In genomic region chr16:50467943-50468748, GRCh38 we compare ENCODE assay signal across 1 cellular context.
TF ChIP-seq lines count a peak whose summit lies in the region.

No MANE protein-coding gene starts in this region.

TF ChIP-seq in HepG2, 621 proteins besides CTCF, POLR2A, EP300 and RAD21 (continued from another document and continues in another):
- TF ChIP-seq AKNA (CRISPR knock-in tag; IDR thresholded peaks at IDR 0.05; ENCODE audit: borderline replicate concordance) = no peak
- TF ChIP-seq ZNF740 (CRISPR knock-in tag; IDR thresholded peaks at IDR 0.05) = peak; percentile 58
- peak; percentile 62 for TF ChIP-seq FOXC1 (CRISPR knock-in tag; IDR thresholded peaks at IDR 0.05; ENCODE audit: borderline replicate concordance)
- TF ChIP-seq ATF3 (CRISPR knock-in tag; IDR thresholded peaks at IDR 0.05) = no peak; the same call in 1 of the 2 replicates
- no peak for TF ChIP-seq NFKB2 (CRISPR knock-in tag; IDR thresholded peaks at IDR 0.05; ENCODE audit: borderline replicate concordance)
- TF ChIP-seq FUBP1 (CRISPR knock-in tag; IDR thresholded peaks at IDR 0.05; ENCODE audit: borderline replicate concordance) = no peak; the same call in 1 of the 2 replicates
- TF ChIP-seq FOXO4 (CRISPR knock-in tag; conservative IDR thresholded peaks at IDR 0.05) = no peak; the same call in 1 of the 2 replicates
- no peak for TF ChIP-seq FIP1L1 (IDR thresholded peaks at IDR 0.05; ENCODE audit: borderline replicate concordance, insufficient read depth, low read depth, low read length)
- 0 out of 2 replicates have a peak, but pooled peaks have one; percentile 71 for TF ChIP-seq ZSCAN5A (CRISPR knock-in tag; IDR thresholded peaks at IDR 0.05; ENCODE audit: borderline replicate concordance)
- peak; percentile 18; the same call in 1 of the 2 replicates for TF ChIP-seq ZNF142 (CRISPR knock-in tag; IDR thresholded peaks at IDR 0.05)
- TF ChIP-seq MXD1 (CRISPR knock-in tag; IDR thresholded peaks at IDR 0.05) = peak; percentile 79
- no peak; the same call in 1 of the 2 replicates for TF ChIP-seq EED (CRISPR knock-in tag; IDR thresholded peaks at IDR 0.05)
- peak; percentile 87 for TF ChIP-seq SALL1 (CRISPR knock-in tag; IDR thresholded peaks at IDR 0.05)
- peak; percentile 92 for TF ChIP-seq ZFX (CRISPR knock-in tag; IDR thresholded peaks at IDR 0.05; ENCODE audit: low read depth)
- TF ChIP-seq CCDC6 (CRISPR knock-in tag; IDR thresholded peaks at IDR 0.05) = no peak; the same call in none of the 2 replicates
- TF ChIP-seq SUZ12 (IDR thresholded peaks at IDR 0.05; ENCODE audit: low read depth, low read length) = no peak
- peak; percentile 83 for TF ChIP-seq IKZF5 (CRISPR knock-in tag; IDR thresholded peaks at IDR 0.05)
- TF ChIP-seq HOXA5 (CRISPR knock-in tag; IDR thresholded peaks at IDR 0.05) = peak; percentile 78
- no peak for TF ChIP-seq ZNF20 (CRISPR knock-in tag; IDR thresholded peaks at IDR 0.05)
- TF ChIP-seq ZNF556 (CRISPR knock-in tag; IDR thresholded peaks at IDR 0.05; ENCODE audit: borderline replicate concordance) = peak; percentile 24; the same call in 1 of the 2 replicates
- no peak for TF ChIP-seq SRSF9 (IDR thresholded peaks at IDR 0.05; ENCODE audit: borderline replicate concordance, insufficient read depth, low read depth, low read length, poor library complexity, severe bottlenecking)
- peak; percentile 60 for TF ChIP-seq MXD3 (CRISPR knock-in tag; IDR thresholded peaks at IDR 0.05)
- no peak for TF ChIP-seq PAX8 (CRISPR knock-in tag; IDR thresholded peaks at IDR 0.05; ENCODE audit: borderline replicate concordance)
- no peak for TF ChIP-seq ZUFSP (CRISPR knock-in tag; IDR thresholded peaks at IDR 0.05; ENCODE audit: borderline replicate concordance)
- no peak for TF ChIP-seq ZNF576 (CRISPR knock-in tag; IDR thresholded peaks at IDR 0.05)
- TF ChIP-seq ZNF276 (CRISPR knock-in tag; IDR thresholded peaks at IDR 0.05; ENCODE audit: low read depth) = peak; percentile 50; the same call in 1 of the 2 replicates
- no peak; the same call in 1 of the 2 replicates for TF ChIP-seq SMAD3 (CRISPR knock-in tag; IDR thresholded peaks at IDR 0.05)
- TF ChIP-seq ZFP41 (CRISPR knock-in tag; IDR thresholded peaks at IDR 0.05; ENCODE audit: borderline replicate concordance) = 0 out of 2 replicates have a peak, but pooled peaks have one; percentile 51
- no peak for TF ChIP-seq CEBPB (IDR thresholded peaks at IDR 0.05; ENCODE audit: borderline replicate concordance, low read depth, low read length)
